ENCODE assay signal across 1 cellular context in genomic region chr5:34959323-34959722, GRCh38.
TF ChIP-seq lines count a peak whose summit lies in the region.

No MANE protein-coding gene starts in this region.

TF ChIP-seq in HepG2, 621 proteins besides CTCF, POLR2A, EP300 and RAD21:
- TF ChIP-seq ZNF546 (CRISPR knock-in tag; conservative IDR thresholded peaks at IDR 0.05) (no peak), ZNF605 (CRISPR knock-in tag; IDR thresholded peaks at IDR 0.05) (no peak), ZNF280D (CRISPR knock-in tag; IDR thresholded peaks at IDR 0.05) (no peak), IKZF1 (IDR thresholded peaks at IDR 0.05) (no peak), GATAD2A (CRISPR knock-in tag; IDR thresholded peaks at IDR 0.05) (no peak), SNAPC4 (CRISPR knock-in tag; IDR thresholded peaks at IDR 0.05) (no peak), ZKSCAN8 (CRISPR knock-in tag; IDR thresholded peaks at IDR 0.05; ENCODE audit: borderline replicate concordance) (no peak), ZNF12 (CRISPR knock-in tag; IDR thresholded peaks at IDR 0.05) (no peak), AHR (CRISPR knock-in tag; IDR thresholded peaks at IDR 0.05) (no peak), ZNF335 (CRISPR knock-in tag; IDR thresholded peaks at IDR 0.05) (no peak), TERF1 (CRISPR knock-in tag; IDR thresholded peaks at IDR 0.05) (no peak), ZIK1 (CRISPR knock-in tag; IDR thresholded peaks at IDR 0.05; ENCODE audit: borderline replicate concordance, low read depth) (no peak), ZNF891 (CRISPR knock-in tag; IDR thresholded peaks at IDR 0.05) (no peak), PAWR (CRISPR knock-in tag; IDR thresholded peaks at IDR 0.05; ENCODE audit: borderline replicate concordance) (no peak)
